Comparison of ENCODE assay signal across 2 cellular contexts in genomic region chr18:36064027-36064808, GRCh38.
TF ChIP-seq lines count a peak whose summit lies in the region.

No MANE protein-coding gene starts in this region.

TF ChIP-seq in HEK293, 187 proteins besides CTCF, POLR2A, EP300 and RAD21:
- TF ChIP-seq ZNF155 (tag by site-specific recombination; IDR thresholded peaks at IDR 0.05) (no peak), ZNF514 (tag by site-specific recombination; IDR thresholded peaks at IDR 0.05) (no peak), ZBTB26 (tag by site-specific recombination; optimal IDR thresholded peaks at IDR 0.05) (no peak), ZSCAN18 (tag by site-specific recombination; IDR thresholded peaks at IDR 0.05) (no peak), SETDB1 (IDR thresholded peaks at IDR 0.05; ENCODE audit: insufficient read length, low read length) (peak; percentile 36), ZNF529 (tag by site-specific recombination; IDR thresholded peaks at IDR 0.05; ENCODE audit: insufficient replicate concordance) (no peak)
TF ChIP-seq in HEK293: peak in this region for 1.

TF ChIP-seq in GM12878, 131 proteins besides CTCF, POLR2A, EP300 and RAD21:
- no peak for TF ChIP-seq TBL1XR1 (IDR thresholded peaks at IDR 0.05; ENCODE audit: low read depth, low read length)
- peak; percentile 87 for TF ChIP-seq ZBTB33 (IDR thresholded peaks at IDR 0.05)
- TF ChIP-seq ZNF274 (IDR thresholded peaks at IDR 0.05; ENCODE audit: insufficient read depth, insufficient read length) = no peak
- 0 out of 2 replicates have a peak, but pooled peaks have one; percentile 20 for TF ChIP-seq MLLT1 (IDR thresholded peaks at IDR 0.05)
